12 cellular contexts compared by ENCODE assay signal in the genomic region with DNA sequence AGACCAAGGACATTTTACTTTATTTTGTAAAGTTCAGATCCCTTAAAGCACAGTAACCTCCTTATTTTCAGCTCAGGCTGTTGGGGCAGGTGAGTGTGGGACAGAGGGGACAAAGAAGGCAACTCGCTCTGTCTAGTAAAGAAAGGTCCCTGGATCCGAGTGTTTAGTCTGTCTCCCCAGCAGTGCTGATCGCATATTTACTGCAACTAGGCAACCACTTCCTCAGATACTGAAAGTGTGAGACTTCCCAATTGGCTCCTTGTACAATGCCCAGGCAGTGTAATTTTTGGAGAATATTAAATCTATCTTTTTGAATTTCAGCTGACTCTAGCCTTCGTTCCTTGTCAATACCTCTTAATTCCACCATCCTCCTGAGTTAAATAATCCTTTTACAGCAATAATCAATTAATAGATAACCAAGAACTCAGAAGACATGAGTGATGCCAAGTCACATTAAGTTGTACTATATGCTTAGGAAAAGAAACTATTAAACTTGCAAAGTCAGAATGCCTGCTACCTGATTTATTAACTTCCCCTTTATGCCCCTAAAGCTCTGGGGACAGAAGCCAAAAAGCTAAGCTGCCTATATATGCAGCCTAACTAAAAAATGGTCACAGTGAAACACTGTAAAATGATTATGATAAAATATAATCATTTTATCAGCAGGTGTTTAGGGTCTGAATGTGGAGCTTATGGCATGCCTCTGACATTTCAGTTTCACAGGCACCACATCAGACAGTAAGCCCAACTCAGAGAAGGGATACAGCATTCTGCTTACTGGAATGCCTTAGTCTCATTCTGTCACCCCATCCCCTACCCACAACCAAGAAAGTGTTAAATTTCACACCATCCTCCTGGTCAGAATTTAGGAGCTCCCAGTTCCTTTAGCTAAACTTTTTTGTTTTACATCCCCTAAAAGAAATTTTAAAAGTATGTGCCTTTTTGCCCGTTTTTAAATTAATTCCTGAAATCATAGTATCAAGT.
A peak's percentile ranks its signal among the peaks of the same experiment; 100 is the strongest.
DNase-seq lines count a peak whose midpoint lies in the region; ATAC-seq lines count a peak whose summit lies in the region.
"Had no signal": no experiment of that assay in that cellular context is flagged by ENCODE, and none has a peak within 500 bp of the region (broad histone marks: within the 10 kb centered on the region; RNA-seq: fewer than 3 reads in every experiment).

No MANE protein-coding gene starts in this region.

- no peak for DNase-seq in caudate nucleus (lab: John Stamatoyannopoulos, UW)
- no peak for DNase-seq in NCI-H2227 (lab: John Stamatoyannopoulos, UW; ENCODE audit: unreplicated experiment)
- DNase-seq in NCI-H1105 treated with DMSO at 0.1 percent for 48 hours (lab: John Stamatoyannopoulos, UW), result no peak
- no peak for DNase-seq in glomerular visceral epithelial cell (ENCODE audit: extremely low spot score)
- DNase-seq: colonic mucosa, NCI-H446, posterior cingulate gyrus had no signal

- H3K9me3 Mint-ChIP-seq in dendritic cell treated with granulocyte-macrophage colony-stimulating factor and Interleukin-4, amounts not matched to agents 40 ng/mL and 50 ng/mL, for 4 days, result peaks cover 9% of the 10 kb centered on the region
- H3K9me3 Mint-ChIP-seq: T-helper 1 cell treated with Interleukin-12 subunit alpha and Interleukin-12 subunit beta and Interleukin-4 antibody, amounts not matched to agents 30 μg/mL and 1 μg/mL, for 36 hours had no signal

- H3K4me1 ChIP-seq in BLaER1 treated with 17β-estradiol and CSF1 and Interleukin-3, amounts not matched to agents 10 nM and 100 nM, result peaks cover 5 to 18% (median 11%) of the 10 kb centered on the region in 10 experiments; a peak in 16 of 20 replicates
- H3K4me1 ChIP-seq: colonic mucosa had no signal

- peak; percentile 61 for ATAC-seq in GM21367 (IDR thresholded peaks at IDR 0.05; ENCODE audit: unreplicated experiment)
- ATAC-seq in HG03280 (IDR thresholded peaks at IDR 0.05; ENCODE audit: unreplicated experiment), result peak; percentile 54

- no peaks in the 10 kb centered on the region for H3K27me3 Mint-ChIP-seq in dendritic cell treated with granulocyte-macrophage colony-stimulating factor and Interleukin-4, amounts not matched to agents 40 ng/mL and 50 ng/mL, for 4 days

- no peak overlapping the region for H3K4me3 ChIP-seq in BLaER1 treated with 17β-estradiol and CSF1 and Interleukin-3, amounts not matched to agents 10 nM and 100 nM
- H3K4me3 ChIP-seq: colonic mucosa had no signal

- H3K27ac ChIP-seq in BLaER1 treated with 17β-estradiol and CSF1 and Interleukin-3, amounts not matched to agents 10 nM and 100 nM, result peak overlapping the region in 6 of 11 experiments; percentile 0 to 73 (median 24); a peak in 6 of 22 replicates
- H3K27ac ChIP-seq in caudate nucleus (ENCODE audit: low read depth, low read length), result no peak overlapping the region
- H3K27ac ChIP-seq: colonic mucosa had no signal

- H3K27ac Mint-ChIP-seq in dendritic cell treated with granulocyte-macrophage colony-stimulating factor and Interleukin-4, amounts not matched to agents 40 ng/mL and 50 ng/mL, for 4 days, result peak overlapping the region; percentile 32
- H3K27ac Mint-ChIP-seq: T-helper 1 cell treated with Interleukin-12 subunit alpha and Interleukin-12 subunit beta and Interleukin-4 antibody, amounts not matched to agents 30 μg/mL and 1 μg/mL, for 36 hours had no signal

- H3K9ac ChIP-seq in BLaER1 treated with 17β-estradiol and CSF1 and Interleukin-3, amounts not matched to agents 10 nM and 100 nM, result peak overlapping the region in 3 of 11 experiments; percentile 31 to 38 (median 37); a peak in 4 of 22 replicates

- H3K36me3 ChIP-seq in BLaER1 treated with 17β-estradiol and CSF1 and Interleukin-3, amounts not matched to agents 10 nM and 100 nM, result peaks cover 16 to 70% (median 42%) of the 10 kb centered on the region in 11 experiments
- H3K36me3 ChIP-seq: colonic mucosa had no signal

- H3K4me3 Mint-ChIP-seq in dendritic cell treated with granulocyte-macrophage colony-stimulating factor and Interleukin-4, amounts not matched to agents 40 ng/mL and 50 ng/mL, for 4 days, result peak overlapping the region; percentile 9
- H3K4me3 Mint-ChIP-seq: T-helper 1 cell treated with Interleukin-12 subunit alpha and Interleukin-12 subunit beta and Interleukin-4 antibody, amounts not matched to agents 30 μg/mL and 1 μg/mL, for 36 hours had no signal

- H3K9me3 ChIP-seq in BLaER1 treated with 17β-estradiol and CSF1 and Interleukin-3, amounts not matched to agents 10 nM and 100 nM (replicated peaks in 1 of 11), result peaks cover 11 to 18% (median 14%) of the 10 kb centered on the region in 11 experiments; a peak in 18 of 22 replicates
- H3K9me3 ChIP-seq: colonic mucosa had no signal

- intact Hi-C loops in dendritic cell treated with granulocyte-macrophage colony-stimulating factor and Interleukin-4, amounts not matched to agents 40 ng/mL and 50 ng/mL, for 4 days (cut with micrococcal nuclease), result loop anchor here (10.0 kb wide), 1 partner anchor 116 kb away; no protein-coding TSS in a partner anchor

- peak overlapping the region in 6 of 11 experiments; percentile 20 to 65 (median 55); a peak in 11 of 22 replicates for H3K4me2 ChIP-seq in BLaER1 treated with 17β-estradiol and CSF1 and Interleukin-3, amounts not matched to agents 10 nM and 100 nM

- no peaks in the 10 kb centered on the region for H3K27me3 ChIP-seq in BLaER1 treated with 17β-estradiol and CSF1 and Interleukin-3, amounts not matched to agents 10 nM and 100 nM
- H3K27me3 ChIP-seq: colonic mucosa had no signal

- H3K36me3 Mint-ChIP-seq in dendritic cell treated with granulocyte-macrophage colony-stimulating factor and Interleukin-4, amounts not matched to agents 40 ng/mL and 50 ng/mL, for 4 days (ENCODE audit: low read depth), result peaks cover 13% of the 10 kb centered on the region

- H4K20me1 ChIP-seq in BLaER1 treated with 17β-estradiol and CSF1 and Interleukin-3, amounts not matched to agents 10 nM and 100 nM, result peaks cover 0 to 32% (median 5%) of the 10 kb centered on the region in 11 experiments; a peak in 11 of 22 replicates

- H3K4me1 Mint-ChIP-seq in dendritic cell treated with granulocyte-macrophage colony-stimulating factor and Interleukin-4, amounts not matched to agents 40 ng/mL and 50 ng/mL, for 4 days (ENCODE audit: low read depth), result peaks cover 27% of the 10 kb centered on the region
